ENCODE assay signal across 1 cellular context in genomic region chr14:53539489-53540126, GRCh38.
TF ChIP-seq lines count a peak whose summit lies in the region.

No MANE protein-coding gene starts in this region.

TF ChIP-seq in HepG2, 621 proteins besides CTCF, POLR2A, EP300 and RAD21 (continued from another document):
- TF ChIP-seq ZHX1 (CRISPR knock-in tag; IDR thresholded peaks at IDR 0.05; ENCODE audit: low read depth) (no peak), HDAC6 (IDR thresholded peaks at IDR 0.05; ENCODE audit: low read depth, low read length) (no peak), CCDC6 (CRISPR knock-in tag; IDR thresholded peaks at IDR 0.05) (no peak), TFDP1 (CRISPR knock-in tag; IDR thresholded peaks at IDR 0.05; ENCODE audit: borderline replicate concordance) (no peak), TARDBP (CRISPR knock-in tag; IDR thresholded peaks at IDR 0.05) (no peak), FIP1L1 (IDR thresholded peaks at IDR 0.05; ENCODE audit: borderline replicate concordance, insufficient read depth, low read depth, low read length) (no peak), CSRNP2 (CRISPR knock-in tag; conservative IDR thresholded peaks at IDR 0.05; ENCODE audit: low read depth) (no peak), GTF3A (CRISPR knock-in tag; conservative IDR thresholded peaks at IDR 0.05) (no peak), ZMYM3 (CRISPR knock-in tag; IDR thresholded peaks at IDR 0.05) (no peak), NAIF1 (CRISPR knock-in tag; IDR thresholded peaks at IDR 0.05; ENCODE audit: borderline replicate concordance) (0 out of 2 replicates have a peak, but pooled peaks have one; percentile 28), IRX3 (CRISPR knock-in tag; IDR thresholded peaks at IDR 0.05; ENCODE audit: borderline replicate concordance, low read depth) (no peak), FOXA1 (IDR thresholded peaks at IDR 0.05) (no peak), FOXA1 (CRISPR knock-in tag; IDR thresholded peaks at IDR 0.05) (no peak), ZKSCAN8 (CRISPR knock-in tag; IDR thresholded peaks at IDR 0.05; ENCODE audit: borderline replicate concordance) (peak; percentile 17; the same call in 1 of the 2 replicates), RCOR2 (CRISPR knock-in tag; IDR thresholded peaks at IDR 0.05) (no peak), ERF (CRISPR knock-in tag; IDR thresholded peaks at IDR 0.05) (peak; percentile 51; the same call in 1 of the 2 replicates), NFIB (CRISPR knock-in tag; IDR thresholded peaks at IDR 0.05; ENCODE audit: borderline replicate concordance) (no peak), GLMP (CRISPR knock-in tag; IDR thresholded peaks at IDR 0.05; ENCODE audit: borderline replicate concordance) (no peak), ZNF598 (CRISPR knock-in tag; IDR thresholded peaks at IDR 0.05; ENCODE audit: borderline replicate concordance) (no peak), NPAS2 (CRISPR knock-in tag; IDR thresholded peaks at IDR 0.05; ENCODE audit: borderline replicate concordance) (no peak), RBM22 (optimal IDR thresholded peaks at IDR 0.05; ENCODE audit: low read length) (no peak), RNF2 (conservative IDR thresholded peaks at IDR 0.05; ENCODE audit: low read depth) (no peak), DMTF1 (CRISPR knock-in tag; IDR thresholded peaks at IDR 0.05) (no peak), ZC3H13 (CRISPR knock-in tag; IDR thresholded peaks at IDR 0.05) (no peak), ZNF563 (CRISPR knock-in tag; IDR thresholded peaks at IDR 0.05) (no peak), ZFP41 (CRISPR knock-in tag; IDR thresholded peaks at IDR 0.05; ENCODE audit: borderline replicate concordance) (no peak), ZBTB25 (CRISPR knock-in tag; IDR thresholded peaks at IDR 0.05) (no peak), DRAP1 (CRISPR knock-in tag; IDR thresholded peaks at IDR 0.05) (no peak), ZGPAT (CRISPR knock-in tag; IDR thresholded peaks at IDR 0.05) (peak; percentile 39; the same call in 1 of the 2 replicates), ZSCAN29 (CRISPR knock-in tag; conservative IDR thresholded peaks at IDR 0.05) (no peak)
TF ChIP-seq in HepG2: peak in this region for 23.
